8 cellular contexts compared by ENCODE assay signal in the genomic region with DNA sequence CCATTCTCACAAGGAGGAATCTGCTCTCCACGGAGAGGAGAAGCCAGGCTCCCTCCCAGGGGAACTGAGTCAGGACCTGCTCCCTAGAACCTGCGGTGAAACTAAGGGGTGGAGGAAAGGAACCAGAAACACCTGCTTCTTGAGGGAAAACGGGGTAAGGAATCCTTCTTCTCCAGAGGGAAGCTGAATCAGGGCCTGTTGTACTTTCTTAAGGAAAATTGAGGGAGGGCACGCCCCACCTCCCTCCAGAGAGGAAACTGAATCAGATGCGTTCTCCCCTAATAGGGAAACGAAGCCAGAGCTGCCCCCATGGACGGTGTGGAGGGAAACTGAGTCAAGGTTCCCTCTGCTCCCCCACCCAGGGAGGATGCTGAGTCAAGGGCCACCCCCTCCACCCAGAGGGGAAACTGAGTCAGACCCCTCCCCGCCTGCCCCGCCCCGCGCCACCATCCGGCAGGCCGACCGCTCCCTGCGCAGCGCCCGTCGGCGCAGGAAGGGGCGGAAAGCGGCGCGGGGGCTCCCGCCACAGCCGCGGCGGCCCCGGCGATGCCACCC. TPM values are rescaled to one million over a fixed set of nuclear protein-coding genes. Genes with fewer than 3 reads are reported as not detected.
A peak's percentile ranks its signal among the peaks of the same experiment; 100 is the strongest.
DNase-seq lines count a peak whose midpoint lies in the region; ATAC-seq and TF ChIP-seq lines count a peak whose summit lies in the region.

No MANE protein-coding gene starts in this region.

- H3K4me3 ChIP-seq in GM12864 (ENCODE audit: low read depth, low read length), result peak overlapping the region; percentile 91
- H3K4me3 ChIP-seq in breast epithelium, result peak overlapping the region; percentile 90 to 97 (median 95)
- peak overlapping the region; percentile 86 for H3K4me3 ChIP-seq in mucosa of descending colon

- intact Hi-C loops in breast epithelium (cut with DNase I; ENCODE audit: low total_unique reads), result no loop called here
- intact Hi-C loops in mucosa of descending colon (cut with DNase I, micrococcal nuclease), result no loop called here

- no peaks in the 10 kb centered on the region for H3K9me3 ChIP-seq in breast epithelium
- no peaks in the 10 kb centered on the region for H3K9me3 ChIP-seq in mucosa of descending colon

- H3K27me3 ChIP-seq in breast epithelium, result no peaks in the 10 kb centered on the region

- H3K36me3 ChIP-seq in breast epithelium (no peaks in the 10 kb centered on the region), mucosa of descending colon (ENCODE audit: low read depth) (peaks cover 9% of the 10 kb centered on the region)

- H3K4me1 ChIP-seq in breast epithelium (peaks cover 0 to 12% of the 10 kb centered on the region in 2 donors), mucosa of descending colon (ENCODE audit: low read depth) (peaks cover 15% of the 10 kb centered on the region)

- no peak for TF ChIP-seq POLR2A in breast epithelium (IDR thresholded peaks at IDR 0.05)

- DNase-seq in GM12864 (ENCODE audit: low read depth), result no peak
- no peak for DNase-seq in breast epithelium (ENCODE audit: low spot score in 2 of 2)
- no peak for DNase-seq in mucosa of descending colon
- DNase-seq in NCI-H526 treated with DMSO at 0.1 percent for 48 hours (lab: John Stamatoyannopoulos, UW), result no peak
- DNase-seq in pons (ENCODE audit: low spot score), result no peak
- DNase-seq in midbrain (lab: John Stamatoyannopoulos, UW), result no peak
- no peak for DNase-seq in HUDEP-2 (lab: John Stamatoyannopoulos, UW; ENCODE audit: unreplicated experiment in 76 of 76)

- ATAC-seq in HG03520 (IDR thresholded peaks at IDR 0.05; ENCODE audit: unreplicated experiment) (peak; percentile 21), mucosa of descending colon (peak; percentile 35)

- H3K27ac ChIP-seq in breast epithelium, result peak overlapping the region; percentile 99 to 100

- TF ChIP-seq CTCF in GM12864 (IDR thresholded peaks at IDR 0.05; ENCODE audit: low read depth, low read length, missing control alignments) (no peak), breast epithelium (IDR thresholded peaks at IDR 0.05) (no peak), mucosa of descending colon (IDR thresholded peaks at IDR 0.05) (no peak)

RNA-seq across cellular contexts. Expression of a gene that starts 0.4 kb away (rescaled TPM):
- total RNA-seq in breast epithelium, result 10 to 100 TPM; 45.0 to 57.7 (median 46.2) TPM
- total RNA-seq in mucosa of descending colon, result 10 to 100 TPM; 69.1 to 89.6 (median 71.0) TPM

RNA-seq across cellular contexts. Expression of a gene that starts 24.4 kb away (rescaled TPM):
- total RNA-seq in breast epithelium (10 to 100 TPM; 18.2 to 27.9 (median 25.5) TPM), mucosa of descending colon (10 to 100 TPM; 23.2 to 52.5 (median 28.1) TPM)

RNA-seq across cellular contexts. Expression of a gene that starts 46.7 kb away (rescaled TPM):
- total RNA-seq in breast epithelium (10 to 100 TPM; 13.4 to 21.0 (median 20.1) TPM), mucosa of descending colon (10 to 100 TPM; 42.5 to 53.4 (median 47.5) TPM)

RNA-seq across cellular contexts. Expression of a gene that starts 48.3 kb away (rescaled TPM):
- total RNA-seq in breast epithelium (10 to 100 TPM; 30.4 to 39.0 (median 36.7) TPM), mucosa of descending colon (100 to 1,000 TPM in 1 of 3 donors, 10 to 100 TPM in 2; 81.6 to 109 (median 95.7) TPM)

RNA-seq across cellular contexts. Expression of a gene that starts 49.7 kb away (rescaled TPM):
- 10 to 100 TPM; 50.1 to 66.7 (median 61.3) TPM for total RNA-seq in breast epithelium
- 10 to 100 TPM; 70.9 to 92.0 (median 90.5) TPM for total RNA-seq in mucosa of descending colon
